ENCODE assay signal across 8 cellular contexts in genomic region chr19:36771275-36772231, GRCh38. TPM values are rescaled to one million over a fixed set of nuclear protein-coding genes. Genes with fewer than 3 reads are reported as not detected.
DNase-seq lines count a peak whose midpoint lies in the region; ATAC-seq lines count a peak whose summit lies in the region.

No MANE protein-coding gene starts in this region.

- H3K4me3 Mint-ChIP-seq in activated naive CD4-positive, alpha-beta T cell treated with anti-CD3 and anti-CD28 coated beads, Interleukin-2, amount 10 ng/mL, durations not matched to agents 7 days and 5 days, result peak overlapping the region; percentile 95

- peaks cover 42% of the 10 kb centered on the region for H3K36me3 Mint-ChIP-seq in activated naive CD4-positive, alpha-beta T cell treated with anti-CD3 and anti-CD28 coated beads, Interleukin-2, amount 10 ng/mL, durations not matched to agents 7 days and 5 days

- CTCF ChIA-PET in activated naive CD4-positive, alpha-beta T cell treated with anti-CD3 and anti-CD28 coated beads, Interleukin-2, amount 10 ng/mL, durations not matched to agents 7 days and 5 days (lab: Charles Lee), result no interaction called here

- H3K27ac Mint-ChIP-seq in activated naive CD4-positive, alpha-beta T cell treated with anti-CD3 and anti-CD28 coated beads, Interleukin-2, amount 10 ng/mL, durations not matched to agents 7 days and 5 days, result peak overlapping the region; percentile 94

- H3K27me3 Mint-ChIP-seq in activated naive CD4-positive, alpha-beta T cell treated with anti-CD3 and anti-CD28 coated beads, Interleukin-2, amount 10 ng/mL, durations not matched to agents 7 days and 5 days, result no peaks in the 10 kb centered on the region

- H3K4me1 Mint-ChIP-seq in activated naive CD4-positive, alpha-beta T cell treated with anti-CD3 and anti-CD28 coated beads, Interleukin-2, amount 10 ng/mL, durations not matched to agents 7 days and 5 days, result peaks cover 25% of the 10 kb centered on the region

- ATAC-seq in Right ventricle myocardium inferior (peak; percentile 24), esophagus mucosa (no peak)

- peaks cover 41% of the 10 kb centered on the region for H3K9me3 Mint-ChIP-seq in activated naive CD4-positive, alpha-beta T cell treated with anti-CD3 and anti-CD28 coated beads, Interleukin-2, amount 10 ng/mL, durations not matched to agents 7 days and 5 days

- intact Hi-C loops in Right ventricle myocardium inferior (cut with DNase I), result loop anchor here (1.0 to 10.0 kb wide), 4 partner anchors 26 to 696 kb away; partner anchors contain the start of genes ZNF345, ZNF569, ZNF570 and ZNF585A

- peak; percentile 85 for DNase-seq in A172 (ENCODE audit: low spot score)
- peak; percentile 64 for DNase-seq in GM03348 (ENCODE audit: low spot score)
- peak; percentile 81 for DNase-seq in NCI-H2196 (lab: John Stamatoyannopoulos, UW; ENCODE audit: unreplicated experiment)
- peak; percentile 76 for DNase-seq in activated naive CD4-positive, alpha-beta T cell treated with anti-CD3 and anti-CD28 coated beads, Interleukin-2, amount 10 ng/mL, durations not matched to agents 7 days and 5 days
- no peak for DNase-seq in Right ventricle myocardium inferior (ENCODE audit: missing footprints)
- peak in 32 of 56 donors; percentile 1 to 58 (median 21) for DNase-seq in nucleus accumbens (lab: John Stamatoyannopoulos, UW)
- DNase-seq in NCI-H1930 (lab: John Stamatoyannopoulos, UW), result no peak

RNA-seq across cellular contexts. Expression of gene ZNF850, which starts 1.1 kb away (rescaled TPM):
- 6.1 and 8.4 TPM in 2 replicates for total RNA-seq in A172 (2014; rRNA removed; shearing (Covaris generic))
- total RNA-seq in Right ventricle myocardium inferior, result 4.1 TPM
- 1.5 TPM for total RNA-seq in esophagus mucosa

Comparison
In these comparisons a context has a peak if more than half of its experiments do, and no peak if none do; other contexts are left out.
1. DNase-seq: peak in A172 (single experiment), GM03348 (single experiment), NCI-H2196 (single experiment), activated naive CD4-positive, alpha-beta T cell treated with anti-CD3 and anti-CD28 coated beads, Interleukin-2, amount 10 ng/mL, durations not matched to agents 7 days and 5 days (single experiment) and nucleus accumbens (32 of 56); none in Right ventricle myocardium inferior (single experiment) and NCI-H1930 (0 of 2).